Comparison of ENCODE assay signal across 19 cellular contexts in genomic region chr17:58039975-58040374, GRCh38.
"Had no signal": no experiment of that assay in that cellular context is flagged by ENCODE, and none has a peak within 500 bp of the region (broad histone marks: within the 10 kb centered on the region; RNA-seq: fewer than 3 reads in every experiment).

No MANE protein-coding gene starts in this region.

- H3K27me3 ChIP-seq: transverse colon had no signal

- H3K27ac ChIP-seq: dorsolateral prefrontal cortex, esophagus muscularis mucosa, parathyroid adenoma, stomach, thoracic aorta, transverse colon had no signal

- ATAC-seq: left colon, left ventricle myocardium superior, sciatic nerve had no signal

- H3K9ac ChIP-seq: parathyroid adenoma had no signal

- H3K4me3 ChIP-seq: dorsolateral prefrontal cortex, esophagus muscularis mucosa, lung, stomach, thoracic aorta, transverse colon had no signal

- H3K9me3 ChIP-seq: esophagus muscularis mucosa, stomach, thoracic aorta, transverse colon had no signal

- H3K9me3 Mint-ChIP-seq: immature natural killer cell, nephron had no signal

- DNase-seq: cortex of kidney; dorsolateral prefrontal cortex; effector CD8-positive, alpha-beta T cell; immature natural killer cell; left colon; left ventricle myocardium superior; mesendoderm; naive B cell; stimulated activated CD4-positive, alpha-beta T cell treated with anti-CD3 and anti-CD28 coated beads, Interleukin-2, amount 100 ng/mL, for 24 hours; stimulated activated naive CD4-positive, alpha-beta T cell; stomach; substantia nigra; transverse colon had no signal

- H3K79me2 ChIP-seq: parathyroid adenoma had no signal

- H3K4me3 Mint-ChIP-seq: immature natural killer cell, naive B cell, nephron had no signal

- H3K4me1 Mint-ChIP-seq: immature natural killer cell, naive B cell, nephron had no signal

- H3K36me3 ChIP-seq: esophagus muscularis mucosa, stomach, thoracic aorta, transverse colon had no signal

- H3K4me1 ChIP-seq: esophagus muscularis mucosa, parathyroid adenoma, stomach, transverse colon had no signal

- H3K36me3 Mint-ChIP-seq: naive B cell had no signal

- H2AFZ ChIP-seq: parathyroid adenoma had no signal

- H3K27ac Mint-ChIP-seq: immature natural killer cell, nephron had no signal
